13 cellular contexts compared by ENCODE assay signal in the genomic region with DNA sequence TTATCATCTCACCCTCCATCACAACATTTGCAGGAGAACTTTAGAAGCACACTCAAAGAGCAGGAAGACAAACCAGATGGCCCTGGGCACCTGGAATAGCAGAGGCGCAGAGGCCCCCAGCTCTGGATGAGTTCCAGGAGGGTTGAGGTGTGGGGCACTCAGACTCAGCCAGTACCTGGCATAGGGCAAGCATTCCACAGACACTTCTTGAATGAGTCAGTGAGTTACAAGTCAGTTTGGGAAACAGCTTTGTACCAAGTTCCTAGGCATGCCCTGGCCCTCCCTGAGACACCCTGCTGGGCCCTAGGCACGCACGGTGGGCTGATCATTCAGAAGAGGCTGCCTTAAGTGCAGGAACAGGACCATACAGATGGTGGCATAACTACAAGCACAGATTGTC. TPM values are rescaled to one million over a fixed set of nuclear protein-coding genes. Genes with fewer than 3 reads are reported as not detected.
DNase-seq lines count a peak whose midpoint lies in the region; ATAC-seq and TF ChIP-seq lines count a peak whose summit lies in the region.
"Had no signal": no experiment of that assay in that cellular context is flagged by ENCODE, and none has a peak within 500 bp of the region (broad histone marks: within the 10 kb centered on the region; RNA-seq: fewer than 3 reads in every experiment).

No MANE protein-coding gene starts in this region.

- DNase-seq in HK-2 (ENCODE audit: unreplicated experiment) (peak; percentile 85), T1000 (lab: John Stamatoyannopoulos, UW) (peak; percentile 29), hepatocyte (ENCODE audit: low spot score) (no peak), upper lobe of left lung (peak in 1 of 2 donors; percentile 84), NCI-H1417 (lab: John Stamatoyannopoulos, UW) (no peak), SKM-1 treated with dmso at 0.1 percent for 144 hours (lab: John Stamatoyannopoulos, UW; ENCODE audit: unreplicated experiment) (no peak)
- DNase-seq: colonic mucosa; HCEC 1CT; naive thymus-derived CD4-positive, alpha-beta T cell; NCI-H146 had no signal

- no peaks in the 10 kb centered on the region for H3K9me3 ChIP-seq in hepatocyte (ENCODE audit: low read depth)
- no peaks in the 10 kb centered on the region for H3K9me3 ChIP-seq in upper lobe of left lung
- H3K9me3 ChIP-seq: colonic mucosa had no signal

- no peaks in the 10 kb centered on the region for H3K9me2 ChIP-seq in hepatocyte (replicated peaks; ENCODE audit: insufficient read depth)

- H3K4me1 ChIP-seq in hepatocyte (ENCODE audit: insufficient read depth) (peaks cover 23% of the 10 kb centered on the region), upper lobe of left lung (peaks cover 0 to 18% (median 5%) of the 10 kb centered on the region in 4 donors)

- H3K4me2 ChIP-seq in hepatocyte: no peak overlapping the region

- H3K4me3 ChIP-seq in hepatocyte: no peak overlapping the region
- H3K4me3 ChIP-seq in upper lobe of left lung: no peak overlapping the region
- H3K4me3 ChIP-seq: colonic mucosa had no signal

- H3K27me3 ChIP-seq in hepatocyte (no peaks in the 10 kb centered on the region), upper lobe of left lung (no peaks in the 10 kb centered on the region)
- H3K27me3 ChIP-seq: colonic mucosa had no signal

- ATAC-seq in upper lobe of left lung (ENCODE audit: low FRiP score in 2 of 2): peak; percentile 60 to 92
- ATAC-seq in HG03280 (IDR thresholded peaks at IDR 0.05; ENCODE audit: unreplicated experiment): no peak
- ATAC-seq: activated T-helper 17 cell treated with anti-CD3 and anti-CD28 coated beads, Interleukin-2, amount 50 U/mL, for 72 hours; naive thymus-derived CD4-positive, alpha-beta T cell; WTC11 had no signal

- H3K36me3 ChIP-seq in hepatocyte (replicated peaks; ENCODE audit: insufficient read depth, low read depth) (no peaks in the 10 kb centered on the region), upper lobe of left lung (no peaks in the 10 kb centered on the region)
- H3K36me3 ChIP-seq: colonic mucosa had no signal

- TF ChIP-seq CTCF in hepatocyte (IDR thresholded peaks at IDR 0.05; ENCODE audit: poor library complexity) (no peak), upper lobe of left lung (IDR thresholded peaks at IDR 0.05) (no peak)

- WGBS in hepatocyte (ENCODE audit: low lambda C conversion rate, missing lambda C conversion rate): 83% methylated on average over 3 of the region's 3 CpGs
- WGBS in upper lobe of left lung, 2 donors: 66 to 88% methylated on average over 1 to 3 of the region's 3 CpGs

- no peak overlapping the region for H2AFZ ChIP-seq in hepatocyte

- TF ChIP-seq POLR2A in upper lobe of left lung (IDR thresholded peaks at IDR 0.05): no peak

- H3K27ac ChIP-seq in hepatocyte: peak overlapping the region; percentile 4
- H3K27ac ChIP-seq in upper lobe of left lung: peak overlapping the region; percentile 21 to 68 (median 48)
- H3K27ac ChIP-seq: colonic mucosa had no signal

- no peaks in the 10 kb centered on the region for H3K79me2 ChIP-seq in hepatocyte

- peak in 2 of 4 donors; percentile 29 to 76 for TF ChIP-seq EP300 in upper lobe of left lung (IDR thresholded peaks at IDR 0.05)

- no peaks in the 10 kb centered on the region for H4K20me1 ChIP-seq in hepatocyte (ENCODE audit: insufficient read depth, poor library complexity, severe bottlenecking)

RNA-seq across cellular contexts. Expression of gene MAP3K9, which starts 54.3 kb away (rescaled TPM):
- 7.5 and 9.2 TPM in 2 replicates for total RNA-seq in hepatocyte
- polyA plus RNA-seq in hepatocyte: 4.1 and 4.4 TPM in 2 replicates
- total RNA-seq in upper lobe of left lung: 10 to 100 TPM in 3 of 6 donors, 1 to 10 TPM in 3; 7.6 to 14.5 (median 11.2) TPM

Comparison
In these comparisons a context has a peak if more than half of its experiments do, and no peak if none do; other contexts are left out.
1. DNase-seq: peak in HK-2 (single experiment) and T1000 (single experiment); none in hepatocyte (single experiment), NCI-H1417 (0 of 3) and SKM-1 treated with dmso at 0.1 percent for 144 hours (single experiment).